22 cellular contexts compared by ENCODE assay signal in the genomic region with DNA sequence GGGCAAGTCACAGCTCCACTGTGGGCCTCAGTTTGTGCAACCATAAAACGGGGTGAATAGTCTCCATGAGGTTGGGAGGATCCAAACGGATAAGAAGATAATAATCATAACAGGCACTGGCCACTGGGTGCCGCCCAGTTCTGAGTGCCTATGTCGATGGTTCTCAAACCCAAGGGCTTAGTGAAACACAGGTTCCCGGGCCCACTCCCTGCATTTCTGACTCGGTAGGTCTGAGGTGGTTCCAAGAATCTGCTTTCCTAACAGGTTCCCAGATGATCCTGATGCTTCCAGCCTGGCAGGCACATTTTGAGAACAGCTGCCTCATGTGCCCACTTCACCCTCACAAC. TPM values are rescaled to one million over a fixed set of nuclear protein-coding genes. Genes with fewer than 3 reads are reported as not detected.
DNase-seq lines count a peak whose midpoint lies in the region; ATAC-seq and TF ChIP-seq lines count a peak whose summit lies in the region.
"Had no signal": no experiment of that assay in that cellular context is flagged by ENCODE, and none has a peak within 500 bp of the region (broad histone marks: within the 10 kb centered on the region; RNA-seq: fewer than 3 reads in every experiment).

No MANE protein-coding gene starts in this region.

- no peak for ATAC-seq in left cardiac atrium
- no peak for ATAC-seq in Right ventricle myocardium inferior
- ATAC-seq in upper lobe of right lung: no peak

- POLR2A ChIA-PET in RWPE1 (lab: Yijun Ruan, JAX; ENCODE audit: low non-redundant PET): no interaction called here

- H3K9me3 Mint-ChIP-seq in nephron progenitor cell: no peaks in the 10 kb centered on the region
- H3K9me3 Mint-ChIP-seq: CD8-positive, alpha-beta memory T cell had no signal

- CTCF ChIA-PET in RWPE1 (lab: Yijun Ruan, JAX): no interaction called here

- no peak overlapping the region for H3K4me3 Mint-ChIP-seq in nephron progenitor cell
- H3K4me3 Mint-ChIP-seq: CD8-positive, alpha-beta memory T cell had no signal

- H3K27ac ChIP-seq in RWPE1 (peak overlapping the region; percentile 72), upper lobe of right lung (no peak overlapping the region)
- H3K27ac ChIP-seq: SJCRH30 had no signal

- H3K27ac Mint-ChIP-seq in nephron progenitor cell: no peak overlapping the region

- H3K4me1 ChIP-seq in upper lobe of right lung: no peaks in the 10 kb centered on the region

- H3K27me3 ChIP-seq in upper lobe of right lung: no peaks in the 10 kb centered on the region
- H3K27me3 ChIP-seq: SJCRH30 had no signal

- no peaks in the 10 kb centered on the region for H3K36me3 Mint-ChIP-seq in nephron progenitor cell (ENCODE audit: low read depth)

- H3K9me3 ChIP-seq in upper lobe of right lung: no peaks in the 10 kb centered on the region
- H3K9me3 ChIP-seq: SJCRH30 had no signal

- peaks cover 4% of the 10 kb centered on the region for H3K27me3 Mint-ChIP-seq in nephron progenitor cell (ENCODE audit: low read depth, poor library complexity)

- intact Hi-C loops in left cardiac atrium (cut with DNase I) (no loop called here), Right ventricle myocardium inferior (cut with DNase I) (no loop called here), upper lobe of right lung (cut with DNase I) (no loop called here)

- peaks cover 6% of the 10 kb centered on the region for H3K36me3 ChIP-seq in upper lobe of right lung
- H3K36me3 ChIP-seq: SJCRH30 had no signal

- peaks cover 37% of the 10 kb centered on the region for H3K4me1 Mint-ChIP-seq in nephron progenitor cell
- H3K4me1 Mint-ChIP-seq: CD8-positive, alpha-beta memory T cell had no signal

- TF ChIP-seq CTCF in RWPE1 (conservative IDR thresholded peaks at IDR 0.05; ENCODE audit: low read depth) (no peak), nephron progenitor cell (IDR thresholded peaks at IDR 0.05) (no peak), upper lobe of right lung (IDR thresholded peaks at IDR 0.05) (no peak)

- DNase-seq in left cardiac atrium (peak; percentile 3), Right ventricle myocardium inferior (ENCODE audit: missing footprints) (no peak), RWPE1 (ENCODE audit: low spot score) (no peak), nephron progenitor cell (peak; percentile 0), upper lobe of right lung (peak; percentile 46)
- DNase-seq in activated CD8-positive, alpha-beta memory T cell treated with anti-CD3 and anti-CD28 coated beads, Interleukin-2, amount 50 U/mL, for 48 hours: no peak
- no peak for DNase-seq in activated CD4-positive, alpha-beta T cell treated with anti-CD3 and anti-CD28 coated beads, Interleukin-2, amount 50 U/mL, for 48 hours
- DNase-seq: ACHN, C1 segment of cervical spinal cord, DMS79, GOT3, KG1, MV-4-11, NCI-H1417, NCI-H187, NCI-H2227 treated with DMSO at 0.1 percent for 48 hours, NCI-H510A treated with DMSO at 0.1 percent for 48 hours, NCI-H82, OCI-M1, SJCRH30 had no signal

- H3K4me3 ChIP-seq in upper lobe of right lung: no peak overlapping the region
- H3K4me3 ChIP-seq: SJCRH30 had no signal

RNA-seq across cellular contexts. Expression of a gene that starts 21.2 kb away (rescaled TPM):
- 10 to 100 TPM; 17.3 to 23.8 TPM for total RNA-seq in left cardiac atrium
- 36.9 TPM for total RNA-seq in Right ventricle myocardium inferior
- 64.5 TPM for total RNA-seq in upper lobe of right lung

RNA-seq across cellular contexts. Expression of a gene that starts 28.9 kb away (rescaled TPM):
- total RNA-seq in left cardiac atrium (under 1 TPM; 0.44 to 0.91 TPM), Right ventricle myocardium inferior (0.89 TPM), upper lobe of right lung (1.7 TPM)
- total RNA-seq: RPMI7951 had no signal

RNA-seq across cellular contexts. Expression of a gene that starts 45.3 kb away (rescaled TPM):
- not detected for total RNA-seq in left cardiac atrium
- 0.11 TPM for total RNA-seq in Right ventricle myocardium inferior
- 0.20 TPM for total RNA-seq in upper lobe of right lung
- total RNA-seq: CD8-positive, alpha-beta memory T cell; RPMI7951; SJCRH30 had no signal

RNA-seq across cellular contexts. Expression of a gene that starts 60.0 kb away (rescaled TPM):
- total RNA-seq in left cardiac atrium (not detected), Right ventricle myocardium inferior (not detected), upper lobe of right lung (not detected)
- total RNA-seq: CD8-positive, alpha-beta memory T cell; RPMI7951; SJCRH30 had no signal

Comparison
In these comparisons a context has a peak if more than half of its experiments do, and no peak if none do; other contexts are left out.
1. DNase-seq: peak in left cardiac atrium (single experiment), nephron progenitor cell (single experiment) and upper lobe of right lung (single experiment); none in Right ventricle myocardium inferior (single experiment), RWPE1 (single experiment), activated CD8-positive, alpha-beta memory T cell treated with anti-CD3 and anti-CD28 coated beads, Interleukin-2, amount 50 U/mL, for 48 hours (single experiment) and activated CD4-positive, alpha-beta T cell treated with anti-CD3 and anti-CD28 coated beads, Interleukin-2, amount 50 U/mL, for 48 hours (0 of 2).